In genomic region chr17:39668141-39668924, GRCh38 we compare ENCODE assay signal across 9 cellular contexts. TPM values are rescaled to one million over a fixed set of nuclear protein-coding genes. Genes with fewer than 3 reads are reported as not detected.
DNase-seq lines count a peak whose midpoint lies in the region; ATAC-seq and TF ChIP-seq lines count a peak whose summit lies in the region.
"Had no signal": no experiment of that assay in that cellular context is flagged by ENCODE, and none has a peak within 500 bp of the region (broad histone marks: within the 10 kb centered on the region; RNA-seq: fewer than 3 reads in every experiment).

PNMT (plus strand) TSS chr17:39668453; CDS start chr17:39668476, 23 bp downstream.

- intact Hi-C loops in activated B cell treated with CpG ODN at 0.5 μM for 24 hours (cut with micrococcal nuclease), result loop anchor here (1.0 to 5.0 kb wide), 4 partner anchors 46 to 454 kb away; partner anchors contain the start of genes MIEN1 and MSL1

- ATAC-seq in activated B cell treated with CpG ODN at 0.5 μM for 24 hours (ENCODE audit: low read depth) (peak; percentile 83), GM21786 (IDR thresholded peaks at IDR 0.05; ENCODE audit: unreplicated experiment) (no peak), HG02623 (IDR thresholded peaks at IDR 0.05; ENCODE audit: unreplicated experiment) (no peak)

- DNase-seq in DMS79 (lab: John Stamatoyannopoulos, UW) (peak; percentile 27), LoVo (ENCODE audit: low spot score) (peak; percentile 70), activated B cell treated with CpG ODN at 0.5 μM for 24 hours (peak; percentile 70), cardiac fibroblast (ENCODE audit: low read depth in 2 of 2) (peak; percentile 50 to 59), islet precursor cell (peak; percentile 91)
- peak; percentile 24 to 73 for DNase-seq in stimulated activated CD4-positive, alpha-beta T cell treated with anti-CD3 and anti-CD28 coated beads, Interleukin-1b, Interleukin-23, amount 100 ng/mL, for 4 hours (ENCODE audit: low read depth in 2 of 2)

- H3K9me3 Mint-ChIP-seq in activated B cell treated with CpG ODN at 0.5 μM for 24 hours, result no peaks in the 10 kb centered on the region

- peak within 1 kb of the TSS; percentile 71 for H3K4me3 Mint-ChIP-seq in activated B cell treated with CpG ODN at 0.5 μM for 24 hours

- CTCF ChIA-PET in activated B cell treated with CpG ODN at 0.5 μM for 24 hours (lab: Charles Lee), result interaction anchor here (0.7 to 1.9 kb wide), 15 partner anchors 9 to 312 kb away, joined by 3 to 11 read pairs (median 5); partner anchors contain the start of genes MIEN1, PGAP3, PSMD3 and STARD3

- peak within 1 kb of the TSS; percentile 10 to 13 for H3K4me3 ChIP-seq in cardiac fibroblast (replicated peaks in 1 of 2; ENCODE audit: low read depth in 2 of 2, low read length in 2 of 2)

- TF ChIP-seq CTCF in activated B cell treated with CpG ODN at 0.5 μM for 24 hours (IDR thresholded peaks at IDR 0.05) (peak; percentile 44), cardiac fibroblast (IDR thresholded peaks at IDR 0.05; ENCODE audit: low read depth, low read length) (peak; percentile 61)

- peak within 1 kb of the TSS; percentile 56 for H3K27ac Mint-ChIP-seq in activated B cell treated with CpG ODN at 0.5 μM for 24 hours

- peaks cover 12% of the 10 kb centered on the region for H3K27me3 Mint-ChIP-seq in activated B cell treated with CpG ODN at 0.5 μM for 24 hours

- POLR2A ChIA-PET in activated B cell treated with CpG ODN at 0.5 μM for 24 hours (lab: Charles Lee), result interaction anchor here (0.6 to 1.8 kb wide), 7 partner anchors 9 to 118 kb away, joined by 3 to 13 read pairs (median 4); partner anchors contain the start of genes MIEN1 and PGAP3

- peaks cover 2% of the 10 kb centered on the region for H3K36me3 Mint-ChIP-seq in activated B cell treated with CpG ODN at 0.5 μM for 24 hours (ENCODE audit: low read depth)

- H3K4me1 Mint-ChIP-seq in activated B cell treated with CpG ODN at 0.5 μM for 24 hours, result peaks cover 31% of the 10 kb centered on the region

RNA-seq across cellular contexts. Expression of gene PNMT, which starts in this region (rescaled TPM):
- total RNA-seq in activated B cell treated with CpG ODN at 0.5 μM for 24 hours, result not detected in 2 replicates
- total RNA-seq: T-helper 2 cell treated with Interferon-gamma antibody and Interleukin-4, amounts not matched to agents 100 ng/mL and 5 ng/mL, for 36 hours had no signal

Comparison
In these comparisons a context has a peak if more than half of its experiments do, and no peak if none do; other contexts are left out.
1. Peak in DNase-seq and ATAC-seq in activated B cell treated with CpG ODN at 0.5 μM for 24 hours; RNA of the gene not detected or under 1 TPM.
2. DNase-seq: peak in every context shown above with its lines; median percentile 91 in islet precursor cell; 70 in LoVo; 70 in activated B cell treated with CpG ODN at 0.5 μM for 24 hours; 54 in cardiac fibroblast; 48 in stimulated activated CD4-positive, alpha-beta T cell treated with anti-CD3 and anti-CD28 coated beads, Interleukin-1b, Interleukin-23, amount 100 ng/mL, for 4 hours; 27 in DMS79.